In the genomic region with DNA sequence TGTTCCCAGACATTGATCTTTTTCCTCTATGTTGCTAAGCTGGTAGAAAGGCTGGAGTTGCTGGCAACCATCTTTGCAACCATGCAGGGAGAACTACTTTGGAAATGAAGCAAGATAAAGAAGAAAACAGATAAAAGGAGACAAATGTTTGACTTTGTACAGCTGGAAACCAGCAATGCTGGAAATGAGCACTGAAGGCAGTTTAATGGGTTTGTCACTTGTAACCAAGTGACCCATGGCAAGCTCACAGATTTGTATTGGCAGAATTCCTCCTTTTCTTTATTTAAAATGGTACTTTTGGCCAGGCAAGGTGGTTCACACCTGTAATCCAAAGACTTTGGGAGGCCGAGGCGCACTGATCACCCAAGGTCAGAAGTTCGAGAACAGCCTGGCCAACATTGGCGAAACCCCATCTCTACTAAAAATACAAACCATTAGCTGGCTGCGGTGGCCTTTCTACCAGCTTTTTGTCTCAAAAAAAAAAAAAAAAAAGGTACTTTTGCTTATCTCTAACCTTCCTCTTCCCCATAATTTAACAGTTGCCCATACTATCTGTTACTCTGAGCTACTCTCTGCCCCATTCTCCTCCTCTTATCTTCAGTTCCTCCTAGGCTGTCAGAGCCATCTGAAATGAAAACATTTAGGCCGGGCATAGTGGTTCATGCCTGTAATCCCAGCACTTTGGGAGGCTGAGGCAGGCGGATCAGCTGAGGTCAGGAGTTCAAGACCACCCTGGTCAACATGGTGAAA, we compare ENCODE assay signal across 1 cellular context.
TF ChIP-seq lines count a peak whose summit lies in the region.

No MANE protein-coding gene starts in this region.

TF ChIP-seq in SK-N-SH, 30 proteins besides CTCF, POLR2A, EP300 and RAD21:
- TF ChIP-seq SIN3A (IDR thresholded peaks at IDR 0.05; ENCODE audit: borderline replicate concordance, low read depth, low read length) = no peak
- TF ChIP-seq ELF1 (IDR thresholded peaks at IDR 0.05) = no peak
- no peak for TF ChIP-seq RXRA (IDR thresholded peaks at IDR 0.05; ENCODE audit: borderline replicate concordance, low read depth)
- no peak for TF ChIP-seq YY1 (IDR thresholded peaks at IDR 0.05; ENCODE audit: low read depth)
- TF ChIP-seq, protein P1, sequence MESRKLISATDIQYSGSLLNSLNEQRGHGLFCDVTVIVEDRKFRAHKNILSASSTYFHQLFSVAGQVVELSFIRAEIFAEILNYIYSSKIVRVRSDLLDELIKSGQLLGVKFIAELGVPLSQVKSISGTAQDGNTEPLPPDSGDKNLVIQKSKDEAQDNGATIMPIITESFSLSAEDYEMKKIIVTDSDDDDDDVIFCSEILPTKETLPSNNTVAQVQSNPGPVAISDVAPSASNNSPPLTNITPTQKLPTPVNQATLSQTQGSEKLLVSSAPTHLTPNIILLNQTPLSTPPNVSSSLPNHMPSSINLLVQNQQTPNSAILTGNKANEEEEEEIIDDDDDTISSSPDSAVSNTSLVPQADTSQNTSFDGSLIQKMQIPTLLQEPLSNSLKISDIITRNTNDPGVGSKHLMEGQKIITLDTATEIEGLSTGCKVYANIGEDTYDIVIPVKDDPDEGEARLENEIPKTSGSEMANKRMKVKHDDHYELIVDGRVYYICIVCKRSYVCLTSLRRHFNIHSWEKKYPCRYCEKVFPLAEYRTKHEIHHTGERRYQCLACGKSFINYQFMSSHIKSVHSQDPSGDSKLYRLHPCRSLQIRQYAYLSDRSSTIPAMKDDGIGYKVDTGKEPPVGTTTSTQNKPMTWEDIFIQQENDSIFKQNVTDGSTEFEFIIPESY (IDR thresholded peaks at IDR 0.05; ENCODE audit: borderline replicate concordance, low read depth) = no peak
- TF ChIP-seq, protein P2, sequence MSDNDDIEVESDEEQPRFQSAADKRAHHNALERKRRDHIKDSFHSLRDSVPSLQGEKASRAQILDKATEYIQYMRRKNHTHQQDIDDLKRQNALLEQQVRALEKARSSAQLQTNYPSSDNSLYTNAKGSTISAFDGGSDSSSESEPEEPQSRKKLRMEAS (IDR thresholded peaks at IDR 0.05; ENCODE audit: low read depth) = no peak
- TF ChIP-seq, protein P3, sequence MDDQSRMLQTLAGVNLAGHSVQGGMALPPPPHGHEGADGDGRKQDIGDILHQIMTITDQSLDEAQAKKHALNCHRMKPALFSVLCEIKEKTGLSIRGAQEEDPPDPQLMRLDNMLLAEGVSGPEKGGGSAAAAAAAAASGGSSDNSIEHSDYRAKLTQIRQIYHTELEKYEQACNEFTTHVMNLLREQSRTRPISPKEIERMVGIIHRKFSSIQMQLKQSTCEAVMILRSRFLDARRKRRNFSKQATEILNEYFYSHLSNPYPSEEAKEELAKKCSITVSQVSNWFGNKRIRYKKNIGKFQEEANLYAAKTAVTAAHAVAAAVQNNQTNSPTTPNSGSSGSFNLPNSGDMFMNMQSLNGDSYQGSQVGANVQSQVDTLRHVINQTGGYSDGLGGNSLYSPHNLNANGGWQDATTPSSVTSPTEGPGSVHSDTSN (IDR thresholded peaks at IDR 0.05) = no peak
- TF ChIP-seq TCF12 (IDR thresholded peaks at IDR 0.05) = no peak
- no peak for TF ChIP-seq NFIC (IDR thresholded peaks at IDR 0.05; ENCODE audit: borderline replicate concordance)
- TF ChIP-seq, protein P4, sequence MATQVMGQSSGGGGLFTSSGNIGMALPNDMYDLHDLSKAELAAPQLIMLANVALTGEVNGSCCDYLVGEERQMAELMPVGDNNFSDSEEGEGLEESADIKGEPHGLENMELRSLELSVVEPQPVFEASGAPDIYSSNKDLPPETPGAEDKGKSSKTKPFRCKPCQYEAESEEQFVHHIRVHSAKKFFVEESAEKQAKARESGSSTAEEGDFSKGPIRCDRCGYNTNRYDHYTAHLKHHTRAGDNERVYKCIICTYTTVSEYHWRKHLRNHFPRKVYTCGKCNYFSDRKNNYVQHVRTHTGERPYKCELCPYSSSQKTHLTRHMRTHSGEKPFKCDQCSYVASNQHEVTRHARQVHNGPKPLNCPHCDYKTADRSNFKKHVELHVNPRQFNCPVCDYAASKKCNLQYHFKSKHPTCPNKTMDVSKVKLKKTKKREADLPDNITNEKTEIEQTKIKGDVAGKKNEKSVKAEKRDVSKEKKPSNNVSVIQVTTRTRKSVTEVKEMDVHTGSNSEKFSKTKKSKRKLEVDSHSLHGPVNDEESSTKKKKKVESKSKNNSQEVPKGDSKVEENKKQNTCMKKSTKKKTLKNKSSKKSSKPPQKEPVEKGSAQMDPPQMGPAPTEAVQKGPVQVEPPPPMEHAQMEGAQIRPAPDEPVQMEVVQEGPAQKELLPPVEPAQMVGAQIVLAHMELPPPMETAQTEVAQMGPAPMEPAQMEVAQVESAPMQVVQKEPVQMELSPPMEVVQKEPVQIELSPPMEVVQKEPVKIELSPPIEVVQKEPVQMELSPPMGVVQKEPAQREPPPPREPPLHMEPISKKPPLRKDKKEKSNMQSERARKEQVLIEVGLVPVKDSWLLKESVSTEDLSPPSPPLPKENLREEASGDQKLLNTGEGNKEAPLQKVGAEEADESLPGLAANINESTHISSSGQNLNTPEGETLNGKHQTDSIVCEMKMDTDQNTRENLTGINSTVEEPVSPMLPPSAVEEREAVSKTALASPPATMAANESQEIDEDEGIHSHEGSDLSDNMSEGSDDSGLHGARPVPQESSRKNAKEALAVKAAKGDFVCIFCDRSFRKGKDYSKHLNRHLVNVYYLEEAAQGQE (IDR thresholded peaks at IDR 0.05; ENCODE audit: low read depth, low read length) = no peak
- no peak for TF ChIP-seq MXI1 (IDR thresholded peaks at IDR 0.05; ENCODE audit: low read depth, low read length)
